Comparison of ENCODE assay signal across 26 cellular contexts in genomic region chr2:71187589-71187988, GRCh38.
"Had no signal": no experiment of that assay in that cellular context is flagged by ENCODE, and none has a peak within 500 bp of the region (broad histone marks: within the 10 kb centered on the region; RNA-seq: fewer than 3 reads in every experiment).

No MANE protein-coding gene starts in this region.

- H3K27ac Mint-ChIP-seq: mesothelial cell of epicardium had no signal

- H3K4me3 Mint-ChIP-seq: immature natural killer cell; mesothelial cell of epicardium; naive B cell; naive thymus-derived CD8-positive, alpha-beta T cell had no signal

- H3K4me1 Mint-ChIP-seq: immature natural killer cell, mesothelial cell of epicardium had no signal

- H3K36me3 ChIP-seq: gastrocnemius medialis, left lung, lower lobe of right lung had no signal

- H3K27ac ChIP-seq: esophagus squamous epithelium, gastrocnemius medialis, heart right ventricle, left lung, lower lobe of right lung had no signal

- H3K27me3 Mint-ChIP-seq: naive B cell; naive thymus-derived CD8-positive, alpha-beta T cell had no signal

- H3K27me3 ChIP-seq: dorsolateral prefrontal cortex, esophagus squamous epithelium, gastrocnemius medialis, heart right ventricle, left lung had no signal

- H3K4me1 ChIP-seq: esophagus squamous epithelium, left lung, lower lobe of right lung had no signal

- H3K9me3 ChIP-seq: esophagus squamous epithelium, gastrocnemius medialis, heart right ventricle, left lung, lower lobe of right lung, mucosa of descending colon had no signal

- H3K4me3 ChIP-seq: coronary artery, dorsolateral prefrontal cortex, esophagus squamous epithelium, gastrocnemius medialis, heart right ventricle, left lung, lower lobe of right lung, mucosa of descending colon had no signal

- H3K9me3 Mint-ChIP-seq: immature natural killer cell; mesothelial cell of epicardium; naive thymus-derived CD8-positive, alpha-beta T cell had no signal

- DNase-seq: dermis blood vessel endothelial cell; dorsolateral prefrontal cortex; effector CD4-positive, alpha-beta T cell; effector memory CD4-positive, alpha-beta T cell; esophagus squamous epithelium; foreskin fibroblast; foreskin melanocyte; gastrocnemius medialis; glutamatergic neuron; head of caudate nucleus; heart right ventricle; hippocampal formation; immature natural killer cell; islet precursor cell; kidney; kidney glomerular epithelial cell; left colon; left lung; left ventricle myocardium superior; lower lobe of right lung; mesenchymal stem cell; mucosa of descending colon; naive B cell; naive thymus-derived CD8-positive, alpha-beta T cell had no signal

- ATAC-seq: gastrocnemius medialis; heart right ventricle; left colon; left lung; left ventricle myocardium superior; lower lobe of right lung; mucosa of descending colon; naive thymus-derived CD8-positive, alpha-beta T cell had no signal
